In genomic region chr22:45277720-45278119, GRCh38 we compare ENCODE assay signal across 16 cellular contexts. TPM values are rescaled to one million over a fixed set of nuclear protein-coding genes. Genes with fewer than 3 reads are reported as not detected.
"Had no signal": no experiment of that assay in that cellular context is flagged by ENCODE, and none has a peak within 500 bp of the region (broad histone marks: within the 10 kb centered on the region; RNA-seq: fewer than 3 reads in every experiment).

No MANE protein-coding gene starts in this region.

RNA-seq across cellular contexts. Expression of gene UPK3A, which starts 7.0 kb away (rescaled TPM):
- total RNA-seq: naive thymus-derived CD8-positive, alpha-beta T cell; natural killer cell treated with Interleukin-12 subunit alpha and Interleukin-12 subunit beta and Interleukin-15 and Interleukin-18, amount 100 ng/mL, for 72 hours; neural crest cell; omental fat pad; osteocyte; pancreas; posterior vena cava; pulmonary artery endothelial cell; right atrium auricular region; sciatic nerve; smooth muscle cell; subcutaneous adipose tissue; temporal lobe; thoracic aorta; tibial nerve; vagina had no signal
- polyA plus RNA-seq: naive thymus-derived CD8-positive, alpha-beta T cell; smooth muscle cell had no signal
